8 cellular contexts compared by ENCODE assay signal in the genomic region with DNA sequence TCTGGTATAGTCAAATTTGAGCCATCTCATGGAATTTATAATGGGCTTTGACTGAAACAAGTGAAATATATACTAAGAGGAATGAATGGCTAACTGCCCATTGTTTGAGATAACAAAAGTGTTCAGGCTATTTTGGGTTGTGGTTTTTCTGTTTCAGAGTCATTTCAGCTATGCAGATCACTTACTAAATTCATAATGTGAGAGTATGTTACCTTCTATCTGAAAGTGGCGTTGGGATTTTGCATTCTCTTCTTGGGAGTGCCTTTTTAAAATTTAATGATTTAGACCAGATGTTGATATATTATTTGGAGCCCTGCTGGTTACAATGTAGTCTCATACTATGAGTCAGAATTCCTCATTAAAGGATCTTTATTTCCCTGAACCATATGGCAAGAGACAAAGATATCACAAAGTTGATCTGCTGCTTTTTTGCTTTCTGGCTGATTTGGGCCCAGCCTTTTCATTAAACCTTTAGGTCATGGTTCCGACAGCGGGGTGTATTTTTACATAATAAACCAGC.
A peak's percentile ranks its signal among the peaks of the same experiment; 100 is the strongest.
DNase-seq lines count a peak whose midpoint lies in the region; ATAC-seq, FAIRE-seq and TF ChIP-seq lines count a peak whose summit lies in the region.

No MANE protein-coding gene starts in this region.

- FAIRE-seq in endometrium (lab: Jason Lieb, UNC), result peak; percentile 82

- peak overlapping the region; percentile 39 for H3K9ac ChIP-seq in Loucy (ENCODE audit: low read depth, low read length, poor library complexity, severe bottlenecking)

- ATAC-seq in GM19395 (IDR thresholded peaks at IDR 0.05; ENCODE audit: unreplicated experiment), result peak; percentile 63

- peaks cover 11% of the 10 kb centered on the region for H3F3A ChIP-seq in Loucy (ENCODE audit: low read depth)

- CTCF ChIA-PET in HEK293T (lab: Yijun Ruan, JAX), result interaction anchor here (1.1 to 1.2 kb wide), 2 partner anchors 9 to 68 kb away, joined by 3 read pairs; no protein-coding TSS in a partner anchor

- H3K4me2 ChIP-seq in Loucy (ENCODE audit: low read depth, low read length, poor library complexity, severe bottlenecking), result peak overlapping the region; percentile 60

- in situ Hi-C loops in KBM-7 (cut with MboI; ENCODE audit: low pct_unique_long_range_greater_than_20kb, low sequenced_read_pairs), result no loop called here

- no peaks in the 10 kb centered on the region for H3K9me3 ChIP-seq in Loucy (ENCODE audit: insufficient read depth, low read depth, low read length)

- DNase-seq in AG08395 (ENCODE audit: low spot score), result peak; percentile 62
- DNase-seq in NCI-H1436 (lab: John Stamatoyannopoulos, UW), result no peak
- DNase-seq in stimulated activated naive CD4-positive, alpha-beta T cell treated with Interleukin-2 at 50 U/mL for 16 hours (lab: John Stamatoyannopoulos, UW), result no peak
- DNase-seq in HEK293T (ENCODE audit: extremely low spot score), result no peak
- no peak for DNase-seq in KBM-7

- no peaks in the 10 kb centered on the region for H3K27me3 ChIP-seq in Loucy (ENCODE audit: insufficient read depth, low read length, poor library complexity, severe bottlenecking)

- no peaks in the 10 kb centered on the region for H4K20me1 ChIP-seq in Loucy (ENCODE audit: insufficient read depth, low read length, poor library complexity, severe bottlenecking)

- peak overlapping the region; percentile 52 for H3K4me3 ChIP-seq in Loucy (ENCODE audit: low read length, poor library complexity, severe bottlenecking)

- peaks cover 61% of the 10 kb centered on the region for H3K79me2 ChIP-seq in Loucy (ENCODE audit: insufficient read depth, low read length)

- TF ChIP-seq CTCF in Loucy (conservative IDR thresholded peaks at IDR 0.05; ENCODE audit: low read length), result no peak

- H3K36me3 ChIP-seq in Loucy (ENCODE audit: insufficient read depth, low read length), result no peaks in the 10 kb centered on the region

- H3K4me1 ChIP-seq in Loucy (ENCODE audit: insufficient read depth, low read length, poor library complexity, severe bottlenecking), result peaks cover 56% of the 10 kb centered on the region

- H3K9me2 ChIP-seq in Loucy (replicated peaks; ENCODE audit: low read depth, low read length), result no peaks in the 10 kb centered on the region

- no peak overlapping the region for H2AFZ ChIP-seq in Loucy (ENCODE audit: low read length)

- POLR2A ChIA-PET in HEK293T (lab: Yijun Ruan, JAX), result no interaction called here

TF ChIP-seq in HEK293T, 16 proteins besides CTCF, POLR2A, EP300 and RAD21:
- TF ChIP-seq CTBP1 (IDR thresholded peaks at IDR 0.05; ENCODE audit: borderline replicate concordance) (no peak), HDGF (IDR thresholded peaks at IDR 0.05; ENCODE audit: borderline replicate concordance) (no peak), ELF4 (IDR thresholded peaks at IDR 0.05) (no peak), ARNT (IDR thresholded peaks at IDR 0.05) (no peak), FOXA1 (IDR thresholded peaks at IDR 0.05) (no peak), BHLHE40 (IDR thresholded peaks at IDR 0.05; ENCODE audit: borderline replicate concordance) (no peak), L3MBTL2 (conservative IDR thresholded peaks at IDR 0.05) (no peak), SP1 (IDR thresholded peaks at IDR 0.05) (no peak), SUZ12 (IDR thresholded peaks at IDR 0.05) (no peak), NFRKB (IDR thresholded peaks at IDR 0.05) (no peak), LEF1 (IDR thresholded peaks at IDR 0.05; ENCODE audit: borderline replicate concordance) (no peak), ZNF384 (IDR thresholded peaks at IDR 0.05) (no peak)
- TF ChIP-seq, protein P1, sequence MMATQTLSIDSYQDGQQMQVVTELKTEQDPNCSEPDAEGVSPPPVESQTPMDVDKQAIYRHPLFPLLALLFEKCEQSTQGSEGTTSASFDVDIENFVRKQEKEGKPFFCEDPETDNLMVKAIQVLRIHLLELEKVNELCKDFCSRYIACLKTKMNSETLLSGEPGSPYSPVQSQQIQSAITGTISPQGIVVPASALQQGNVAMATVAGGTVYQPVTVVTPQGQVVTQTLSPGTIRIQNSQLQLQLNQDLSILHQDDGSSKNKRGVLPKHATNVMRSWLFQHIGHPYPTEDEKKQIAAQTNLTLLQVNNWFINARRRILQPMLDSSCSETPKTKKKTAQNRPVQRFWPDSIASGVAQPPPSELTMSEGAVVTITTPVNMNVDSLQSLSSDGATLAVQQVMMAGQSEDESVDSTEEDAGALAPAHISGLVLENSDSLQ (IDR thresholded peaks at IDR 0.05), result no peak
TF ChIP-seq in HEK293T: peak in this region for 0.
